In the genomic region with DNA sequence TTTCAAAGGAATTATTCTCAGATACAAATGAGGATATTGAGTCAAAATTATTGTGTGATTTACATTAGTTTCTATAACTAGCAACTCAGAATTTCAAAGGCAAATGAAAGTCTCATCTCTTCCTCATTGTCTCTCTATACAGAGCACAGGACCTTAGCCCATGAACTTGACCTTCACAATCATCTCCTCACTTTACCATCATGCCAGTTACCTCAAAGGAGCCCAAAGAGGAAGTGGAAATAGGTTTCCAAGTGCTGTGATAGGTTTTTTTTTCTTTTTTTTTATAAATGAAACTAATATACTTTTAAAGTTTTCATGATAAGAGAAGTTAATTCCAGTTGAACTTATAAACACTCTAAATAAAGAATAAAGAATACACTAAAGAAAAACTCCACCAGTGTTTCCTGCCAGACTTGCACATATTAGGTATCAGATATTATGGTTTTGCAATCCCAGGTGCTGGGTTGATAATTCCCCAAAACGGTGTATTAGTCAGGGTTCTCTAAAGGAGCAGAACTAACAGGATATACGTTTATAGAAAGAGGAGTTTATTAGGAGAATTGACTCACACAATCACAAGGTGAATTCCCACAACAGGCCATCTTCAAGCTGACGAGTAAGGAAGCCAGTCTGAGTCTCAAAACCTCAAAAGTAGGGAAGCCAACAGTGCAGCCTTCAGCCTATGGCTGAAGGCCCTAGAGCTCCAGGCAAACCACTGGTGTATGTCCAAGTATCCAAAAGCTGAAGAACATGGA, we compare ENCODE assay signal across 26 cellular contexts. TPM values are rescaled to one million over a fixed set of nuclear protein-coding genes. Genes with fewer than 3 reads are reported as not detected.
DNase-seq lines count a peak whose midpoint lies in the region; ATAC-seq and TF ChIP-seq lines count a peak whose summit lies in the region.
"Had no signal": no experiment of that assay in that cellular context is flagged by ENCODE, and none has a peak within 500 bp of the region (broad histone marks: within the 10 kb centered on the region; RNA-seq: fewer than 3 reads in every experiment).

No MANE protein-coding gene starts in this region.

- peak; percentile 53 for ATAC-seq in GM18870 (IDR thresholded peaks at IDR 0.05; ENCODE audit: unreplicated experiment)
- peak; percentile 54 for ATAC-seq in foreskin keratinocyte
- ATAC-seq in CD8-positive, alpha-beta T cell = no peak

- no peak overlapping the region for H3K4me3 Mint-ChIP-seq in CD8-positive, alpha-beta T cell
- H3K4me3 Mint-ChIP-seq: CD4-positive, alpha-beta T cell; HFFc6 had no signal

- intact Hi-C loops in CD8-positive, alpha-beta T cell (cut with DNase I, micrococcal nuclease) = no loop called here

- peak overlapping the region; percentile 26; the same call in 1 of the 2 replicates for H3K4me2 ChIP-seq in OCI-LY3 (ENCODE audit: low read length)
- H3K4me2 ChIP-seq: BLaER1, SK-N-SH had no signal

- H2AFZ ChIP-seq in OCI-LY3 (ENCODE audit: low read depth, low read length) = no peak overlapping the region
- H2AFZ ChIP-seq: GM23248 had no signal

- no peaks in the 10 kb centered on the region for H3K4me1 Mint-ChIP-seq in CD8-positive, alpha-beta T cell (ENCODE audit: low read depth)

- peak overlapping the region; percentile 62 for H3K27ac ChIP-seq in OCI-LY3 (ENCODE audit: low read length)
- H3K27ac ChIP-seq in foreskin keratinocyte = no peak overlapping the region
- H3K27ac ChIP-seq in coronary artery = no peak overlapping the region
- H3K27ac ChIP-seq in CD8-positive, alpha-beta T cell (ENCODE audit: low read depth, low read length) = no peak overlapping the region
- H3K27ac ChIP-seq: BLaER1, GM23248, Peyer's patch had no signal

- H3K4me3 ChIP-seq in OCI-LY3 (ENCODE audit: low read length) = no peak overlapping the region
- H3K4me3 ChIP-seq in coronary artery = no peak overlapping the region
- no peak overlapping the region for H3K4me3 ChIP-seq in CD8-positive, alpha-beta T cell (ENCODE audit: low read depth, low read length)
- H3K4me3 ChIP-seq: BLaER1, GM23248, Peyer's patch had no signal

- no peaks in the 10 kb centered on the region for H3K79me2 ChIP-seq in OCI-LY3 (ENCODE audit: low read length)

- no peaks in the 10 kb centered on the region for H3K36me3 ChIP-seq in OCI-LY3 (replicated peaks; ENCODE audit: low read depth, low read length)
- no peaks in the 10 kb centered on the region for H3K36me3 ChIP-seq in CD8-positive, alpha-beta T cell (ENCODE audit: insufficient read depth, low read length)
- H3K36me3 ChIP-seq: BLaER1, Peyer's patch had no signal

- H3K36me3 Mint-ChIP-seq in CD8-positive, alpha-beta T cell = no peaks in the 10 kb centered on the region

- POLR2A ChIA-PET in CD8-positive, alpha-beta T cell (lab: Charles Lee) = no interaction called here

- H3K9me3 Mint-ChIP-seq in CD8-positive, alpha-beta T cell = no peaks in the 10 kb centered on the region
- H3K9me3 Mint-ChIP-seq: CD4-positive, alpha-beta T cell; HFFc6 had no signal

- H3K27me3 Mint-ChIP-seq in CD8-positive, alpha-beta T cell (ENCODE audit: low read depth) = no peaks in the 10 kb centered on the region
- H3K27me3 Mint-ChIP-seq: CD4-positive, alpha-beta T cell had no signal

- TF ChIP-seq CTCF in OCI-LY3 (IDR thresholded peaks at IDR 0.05; ENCODE audit: low read depth, low read length) (no peak), foreskin keratinocyte (conservative IDR thresholded peaks at IDR 0.05) (no peak), coronary artery (IDR thresholded peaks at IDR 0.05) (no peak)
- TF ChIP-seq CTCF in CD8-positive, alpha-beta T cell (IDR thresholded peaks at IDR 0.05) = no peak

- no peak overlapping the region for H3K9ac ChIP-seq in OCI-LY3 (ENCODE audit: low read length)
- H3K9ac ChIP-seq: BLaER1, GM23248, SK-N-SH had no signal

- no peaks in the 10 kb centered on the region for H3K9me3 ChIP-seq in OCI-LY3 (ENCODE audit: insufficient read depth, low read length)
- H3K9me3 ChIP-seq in CD8-positive, alpha-beta T cell (ENCODE audit: low read length) = no peaks in the 10 kb centered on the region
- H3K9me3 ChIP-seq: BLaER1, Peyer's patch, SK-N-SH had no signal

- CTCF ChIA-PET in CD8-positive, alpha-beta T cell (lab: Charles Lee) = no interaction called here

- H3K4me1 ChIP-seq in OCI-LY3 (ENCODE audit: low read length) (peaks cover 32% of the 10 kb centered on the region), foreskin keratinocyte (no peaks in the 10 kb centered on the region)
- H3K4me1 ChIP-seq in CD8-positive, alpha-beta T cell (ENCODE audit: insufficient read depth, low read length) = no peaks in the 10 kb centered on the region
- H3K4me1 ChIP-seq: BLaER1, Peyer's patch had no signal

- no peak overlapping the region for H3K27ac Mint-ChIP-seq in CD8-positive, alpha-beta T cell
- H3K27ac Mint-ChIP-seq: CD4-positive, alpha-beta T cell; HFFc6 had no signal

- H4K20me1 ChIP-seq in OCI-LY3 (ENCODE audit: insufficient read depth, low read length) = no peaks in the 10 kb centered on the region
- H4K20me1 ChIP-seq: BLaER1 had no signal

- DNase-seq in foreskin keratinocyte (peak in 1 of 2 donors; percentile 2), coronary artery (ENCODE audit: low spot score) (no peak), occipital lobe (lab: John Stamatoyannopoulos, UW) (no peak)
- DNase-seq in activated T-cell treated with anti-CD3 and anti-CD28 coated beads, Interleukin-2, amount 50 U/mL, for 48 hours = no peak
- DNase-seq in CD8-positive, alpha-beta T cell = no peak
- DNase-seq: CD4-positive, alpha-beta T cell; COR-L47; GDM1; GM23248; H7; HFFc6; Karpas-422; NCI-H1092 treated with DMSO at 0.1 percent for 48 hours; NCI-H1436; NCI-H187; NCI-H2081 treated with DMSO at 0.1 percent for 48 hours; NCI-H2171; NCI-H226; NCI-H510A; NCI-H69; OCI-M1; Peyer's patch; SK-N-SH had no signal

- H3K27me3 ChIP-seq in OCI-LY3 (ENCODE audit: low read depth, low read length) (no peaks in the 10 kb centered on the region), foreskin keratinocyte (no peaks in the 10 kb centered on the region)
- H3K27me3 ChIP-seq in CD8-positive, alpha-beta T cell (ENCODE audit: insufficient read depth, low read length) = no peaks in the 10 kb centered on the region
- H3K27me3 ChIP-seq: BLaER1, Peyer's patch had no signal

RNA-seq across cellular contexts. Expression of a gene that starts 50.1 kb away (rescaled TPM):
- total RNA-seq in foreskin keratinocyte (not detected in 2 replicates), occipital lobe (0.62 TPM)
- polyA plus RNA-seq in foreskin keratinocyte = not detected in 2 replicates
- not detected for total RNA-seq in CD8-positive, alpha-beta T cell
- total RNA-seq: CD4-positive, alpha-beta T cell had no signal
- polyA plus RNA-seq: SK-N-SH had no signal
